ENCODE assay signal across 22 cellular contexts in the genomic region with DNA sequence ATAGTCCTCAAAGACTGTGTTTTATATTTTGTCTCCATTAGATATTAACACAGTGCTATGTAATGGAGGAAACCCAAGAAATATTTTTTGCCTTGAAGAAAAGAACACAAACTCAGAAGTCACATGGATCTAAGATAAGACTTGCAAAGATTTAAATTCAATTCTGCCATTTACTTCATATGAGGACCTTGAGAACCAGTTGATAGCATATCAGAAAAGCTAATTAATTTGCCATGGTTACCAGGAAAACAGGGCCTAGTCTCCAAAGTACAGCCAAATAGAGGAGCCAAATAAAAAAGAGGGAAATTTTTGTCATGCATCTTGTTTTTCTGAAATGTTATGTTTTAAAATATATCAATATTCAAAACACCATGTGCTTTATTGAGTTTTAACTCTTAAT. TPM values are rescaled to one million over a fixed set of nuclear protein-coding genes. Genes with fewer than 3 reads are reported as not detected.
A peak's percentile ranks its signal among the peaks of the same experiment; 100 is the strongest.
DNase-seq lines count a peak whose midpoint lies in the region; ATAC-seq and TF ChIP-seq lines count a peak whose summit lies in the region.
"Had no signal": no experiment of that assay in that cellular context is flagged by ENCODE, and none has a peak within 500 bp of the region (broad histone marks: within the 10 kb centered on the region; RNA-seq: fewer than 3 reads in every experiment).

No MANE protein-coding gene starts in this region.

- H3K9me3 ChIP-seq in left ventricle myocardium inferior (replicated peaks) = no peaks in the 10 kb centered on the region
- no peaks in the 10 kb centered on the region for H3K9me3 ChIP-seq in right atrium auricular region
- H3K9me3 ChIP-seq in body of pancreas = no peaks in the 10 kb centered on the region
- no peaks in the 10 kb centered on the region for H3K9me3 ChIP-seq in neural progenitor cell (ENCODE audit: low read depth)

- no peak overlapping the region for H3K4me3 Mint-ChIP-seq in neural progenitor cell
- H3K4me3 Mint-ChIP-seq: CD8-positive, alpha-beta T cell had no signal

- H3K36me3 ChIP-seq in left ventricle myocardium inferior (no peaks in the 10 kb centered on the region), right atrium auricular region (no peaks in the 10 kb centered on the region), body of pancreas (replicated peaks in 1 of 2; ENCODE audit: insufficient read depth in 1 of 2, low read depth in 2 of 2) (no peaks in the 10 kb centered on the region), neural progenitor cell (no peaks in the 10 kb centered on the region)

- ATAC-seq in body of pancreas (peak; percentile 91), GM21390 (IDR thresholded peaks at IDR 0.05; ENCODE audit: unreplicated experiment) (no peak), HG02763 (IDR thresholded peaks at IDR 0.05; ENCODE audit: unreplicated experiment) (no peak)
- ATAC-seq: CD8-positive, alpha-beta T cell; Panc1 had no signal

- DNase-seq in left ventricle myocardium inferior (no peak), right atrium auricular region (ENCODE audit: low spot score) (no peak), body of pancreas (no peak), neural progenitor cell (ENCODE audit: low spot score) (no peak), dedifferentiated amniotic fluid mesenchymal stem cell (ENCODE audit: extremely low spot score) (no peak)
- DNase-seq: AML-193; CD8-positive, alpha-beta T cell; DMS153; DND-41; Kasumi-1; NCI-H1092 treated with DMSO at 0.1 percent for 48 hours; NCI-H1436; NCI-H1930; NCI-H2107; NCI-H524 treated with DMSO at 0.1 percent for 48 hours; NCI-H774; SHP77 treated with DMSO at 0.1 percent for 48 hours had no signal

- TF ChIP-seq CTCF in left ventricle myocardium inferior (IDR thresholded peaks at IDR 0.05; ENCODE audit: borderline replicate concordance) = no peak
- no peak for TF ChIP-seq CTCF in right atrium auricular region (IDR thresholded peaks at IDR 0.05)
- no peak for TF ChIP-seq CTCF in body of pancreas (IDR thresholded peaks at IDR 0.05)
- TF ChIP-seq CTCF in neural progenitor cell (IDR thresholded peaks at IDR 0.05) = no peak

- peaks cover 5% of the 10 kb centered on the region for H3K27me3 Mint-ChIP-seq in neural progenitor cell (ENCODE audit: insufficient read depth, low read depth)

- H3K4me1 Mint-ChIP-seq in neural progenitor cell = peaks cover 19% of the 10 kb centered on the region

- no peaks in the 10 kb centered on the region for H4K20me1 ChIP-seq in neural progenitor cell (ENCODE audit: low read depth)

- intact Hi-C loops in left ventricle myocardium inferior (cut with micrococcal nuclease) = no loop called here
- intact Hi-C loops in body of pancreas (cut with DNase I) = no loop called here

- H3K4me3 ChIP-seq in left ventricle myocardium inferior (no peak overlapping the region), right atrium auricular region (no peak overlapping the region), body of pancreas (no peak overlapping the region), neural progenitor cell (no peak overlapping the region)

- no peaks in the 10 kb centered on the region for H3K79me2 ChIP-seq in neural progenitor cell (ENCODE audit: low read depth)

- no peaks in the 10 kb centered on the region for H3K36me3 Mint-ChIP-seq in neural progenitor cell
- H3K36me3 Mint-ChIP-seq: CD8-positive, alpha-beta T cell had no signal

- H3K4me1 ChIP-seq in left ventricle myocardium inferior = peaks cover 7% of the 10 kb centered on the region
- H3K4me1 ChIP-seq in right atrium auricular region = peaks cover 0 to 10% of the 10 kb centered on the region in 2 donors
- peaks cover 38% of the 10 kb centered on the region for H3K4me1 ChIP-seq in body of pancreas
- no peaks in the 10 kb centered on the region for H3K4me1 ChIP-seq in neural progenitor cell

- no peak overlapping the region for H2AFZ ChIP-seq in neural progenitor cell (replicated peaks)

- H3K9ac ChIP-seq in neural progenitor cell = no peak overlapping the region

- no peaks in the 10 kb centered on the region for H3K9me3 Mint-ChIP-seq in neural progenitor cell
- H3K9me3 Mint-ChIP-seq: CD8-positive, alpha-beta T cell had no signal

- no peak for TF ChIP-seq POLR2A in body of pancreas (IDR thresholded peaks at IDR 0.05)

- H3K27me3 ChIP-seq in left ventricle myocardium inferior (ENCODE audit: low read depth) (no peaks in the 10 kb centered on the region), right atrium auricular region (no peaks in the 10 kb centered on the region), body of pancreas (no peaks in the 10 kb centered on the region), neural progenitor cell (no peaks in the 10 kb centered on the region)

- no peaks in the 10 kb centered on the region for H3F3A ChIP-seq in neural progenitor cell (ENCODE audit: low read depth)

- no peak overlapping the region for H3K4me2 ChIP-seq in neural progenitor cell

- peak overlapping the region; percentile 46 for H3K27ac Mint-ChIP-seq in neural progenitor cell
- H3K27ac Mint-ChIP-seq: CD8-positive, alpha-beta T cell had no signal

- H3K27ac ChIP-seq in left ventricle myocardium inferior (replicated peaks) (peak overlapping the region; percentile 36), right atrium auricular region (no peak overlapping the region), body of pancreas (peak overlapping the region in 3 of 4 donors; percentile 65 to 77 (median 77)), neural progenitor cell (no peak overlapping the region)
- H3K27ac ChIP-seq: C4-2B, RWPE1 had no signal

RNA-seq across cellular contexts. Expression of gene TOMM7, which starts 10.5 kb away (rescaled TPM):
- total RNA-seq in left ventricle myocardium inferior (563 TPM), right atrium auricular region (100 to 1,000 TPM; 101 to 188 TPM), body of pancreas (100 to 1,000 TPM in 1 of 2 donors, 10 to 100 TPM in 1; 77.8 to 103 TPM), neural progenitor cell (ENCODE audit: low replicate concordance) (75.4 and 89.9 TPM in 2 replicates)

Comparison
In these comparisons a context has a peak if more than half of its experiments do, and no peak if none do; other contexts are left out.
1. H3K27ac ChIP-seq: peak in left ventricle myocardium inferior (single experiment) and body of pancreas (3 of 4); none in right atrium auricular region (0 of 2) and neural progenitor cell (single experiment).